Comparison of ENCODE assay signal across 24 cellular contexts in genomic region chr6:85966859-85967258, GRCh38.
DNase-seq lines count a peak whose midpoint lies in the region; ATAC-seq and TF ChIP-seq lines count a peak whose summit lies in the region.
"Had no signal": no experiment of that assay in that cellular context is flagged by ENCODE, and none has a peak within 500 bp of the region (broad histone marks: within the 10 kb centered on the region; RNA-seq: fewer than 3 reads in every experiment).

No MANE protein-coding gene starts in this region.

- ATAC-seq in right lobe of liver (peak; percentile 63 to 80 (median 75)), HG03521 (IDR thresholded peaks at IDR 0.05; ENCODE audit: unreplicated experiment) (no peak)
- ATAC-seq: A549, GM12878 had no signal

- H3K18ac ChIP-seq in H9 (ENCODE audit: insufficient read length, low read depth, low read length), result no peak overlapping the region

- intact Hi-C loops in adrenal gland (cut with DNase I), result no loop called here
- intact Hi-C loops in right lobe of liver (cut with DNase I), result no loop called here
- intact Hi-C loops in testis (cut with DNase I; ENCODE audit: low total_unique reads), result no loop called here
- intact Hi-C loops in stomach (cut with DNase I; ENCODE audit: low total_unique reads), result no loop called here

- no peak overlapping the region for H3K56ac ChIP-seq in H9 (ENCODE audit: insufficient read length, low read depth, low read length)

- no peaks in the 10 kb centered on the region for H3K9me3 Mint-ChIP-seq in H9
- H3K9me3 Mint-ChIP-seq: CD4-positive, alpha-beta T cell had no signal

- TF ChIP-seq CTCF in H9 (conservative IDR thresholded peaks at IDR 0.05) (no peak), adrenal gland (IDR thresholded peaks at IDR 0.05) (no peak), right lobe of liver (IDR thresholded peaks at IDR 0.05) (no peak), testis (IDR thresholded peaks at IDR 0.05) (no peak), stomach (IDR thresholded peaks at IDR 0.05) (no peak)

- H2AK5ac ChIP-seq in H9 (ENCODE audit: insufficient read length, low read length), result no peak overlapping the region

- H3K36me3 ChIP-seq in adrenal gland (replicated peaks in 1 of 2), result no peaks in the 10 kb centered on the region
- H3K36me3 ChIP-seq in right lobe of liver, result no peaks in the 10 kb centered on the region
- H3K36me3 ChIP-seq in testis (ENCODE audit: low read depth, missing control alignments), result no peaks in the 10 kb centered on the region
- no peaks in the 10 kb centered on the region for H3K36me3 ChIP-seq in stomach
- H3K36me3 ChIP-seq: BLaER1 treated with 17β-estradiol and CSF1 and Interleukin-3, amounts not matched to agents 10 nM and 100 nM had no signal

- H3K79me1 ChIP-seq in H9 (ENCODE audit: insufficient read depth, low read depth, low read length, poor library complexity, severe bottlenecking), result no peaks in the 10 kb centered on the region

- TF ChIP-seq EP300 in stomach (IDR thresholded peaks at IDR 0.05), result no peak

- H3T11ph ChIP-seq in H9 (ENCODE audit: low read length), result no peak overlapping the region

- no peaks in the 10 kb centered on the region for H3K23me2 ChIP-seq in H9 (ENCODE audit: insufficient read length, low read depth, low read length, poor library complexity, severe bottlenecking)

- H3K14ac ChIP-seq in H9 (ENCODE audit: insufficient read depth, low read length), result 0 out of 2 replicates have a peak overlapping the region, but pooled peaks have one; percentile 20

- H2AFZ ChIP-seq in H9 (ENCODE audit: low read length), result no peak overlapping the region

- no peak overlapping the region for H2BK20ac ChIP-seq in H9 (ENCODE audit: low read depth, low read length, poor library complexity, severe bottlenecking)

- no peak overlapping the region for H4K5ac ChIP-seq in H9 (ENCODE audit: insufficient read length, low read depth, low read length)

- H3K27me3 ChIP-seq in H9 (ENCODE audit: insufficient read depth, low read length) (no peaks in the 10 kb centered on the region), adrenal gland (no peaks in the 10 kb centered on the region), right lobe of liver (no peaks in the 10 kb centered on the region), testis (no peaks in the 10 kb centered on the region), stomach (no peaks in the 10 kb centered on the region)
- H3K27me3 ChIP-seq: BLaER1 treated with 17β-estradiol and CSF1 and Interleukin-3, amounts not matched to agents 10 nM and 100 nM had no signal

- no peaks in the 10 kb centered on the region for H3K36me3 Mint-ChIP-seq in H9 (ENCODE audit: insufficient read depth in 1 of 3, low read depth in 3 of 3)

- H3K4me1 Mint-ChIP-seq in H9, result peaks cover 0 to 4% of the 10 kb centered on the region in 2 experiments; a peak in 1 of 4 replicates

- H3K23ac ChIP-seq in H9 (ENCODE audit: insufficient read length, low read depth, low read length), result no peak overlapping the region

- H3K9me3 ChIP-seq in H9 (ENCODE audit: control insufficient read depth, low read depth, low read length) (no peaks in the 10 kb centered on the region), adrenal gland (replicated peaks in 1 of 3) (no peaks in the 10 kb centered on the region), right lobe of liver (no peaks in the 10 kb centered on the region), testis (no peaks in the 10 kb centered on the region), stomach (no peaks in the 10 kb centered on the region)
- H3K9me3 ChIP-seq: A549; BLaER1 treated with 17β-estradiol and CSF1 and Interleukin-3, amounts not matched to agents 10 nM and 100 nM had no signal

- H4K8ac ChIP-seq in H9 (replicated peaks; ENCODE audit: insufficient read length, low read depth, low read length), result no peak overlapping the region

- H3K27me3 Mint-ChIP-seq in H9 (ENCODE audit: low read depth), result no peaks in the 10 kb centered on the region
- H3K27me3 Mint-ChIP-seq: CD4-positive, alpha-beta T cell had no signal

- peak overlapping the region in 1 of 4 donors; percentile 12 for H3K4me3 ChIP-seq in adrenal gland
- H3K4me3 ChIP-seq in right lobe of liver, result no peak overlapping the region
- H3K4me3 ChIP-seq in testis, result no peak overlapping the region
- no peak overlapping the region for H3K4me3 ChIP-seq in stomach
- H3K4me3 ChIP-seq: A549; BLaER1 treated with 17β-estradiol and CSF1 and Interleukin-3, amounts not matched to agents 10 nM and 100 nM; GM12878 had no signal

- no peak for DNase-seq in H9
- peak; percentile 71 to 87 (median 80) for DNase-seq in adrenal gland
- DNase-seq in right lobe of liver, result no peak
- DNase-seq in testis, result peak; percentile 82
- DNase-seq in stomach, result no peak
- no peak for DNase-seq in Kasumi-1 (lab: John Stamatoyannopoulos, UW)
- DNase-seq: AML-193; CD4-positive, alpha-beta T cell; COR-L47; DMS53; GDM1; Karpas-422; NCI-H1105 treated with DMSO at 0.1 percent for 48 hours; NCI-H146; NCI-H1930; NCI-H446; NCI-H524 treated with DMSO at 0.1 percent for 48 hours; NCI-H774; RPMI8226; SHP77 had no signal

- H3K79me2 ChIP-seq in H9 (ENCODE audit: insufficient read depth, low read length), result no peaks in the 10 kb centered on the region

- H3K4me3 Mint-ChIP-seq in H9, result no peak overlapping the region
- H3K4me3 Mint-ChIP-seq: CD4-positive, alpha-beta T cell had no signal

- H3K4me2 ChIP-seq in H9 (ENCODE audit: insufficient read depth, insufficient read length, low read length), result no peak overlapping the region
- H3K4me2 ChIP-seq: A549; BLaER1 treated with 17β-estradiol and CSF1 and Interleukin-3, amounts not matched to agents 10 nM and 100 nM had no signal

- H2BK12ac ChIP-seq in H9 (ENCODE audit: insufficient read length, low read depth, low read length), result no peak overlapping the region

- no peak overlapping the region for H2BK15ac ChIP-seq in H9 (ENCODE audit: low read depth, low read length)

- no peak overlapping the region for H3K4ac ChIP-seq in H9 (ENCODE audit: low read depth, low read length)

- WGBS in H9 (ENCODE audit: extremely low coverage, insufficient read length, low lambda C conversion rate), result no CpG with 5 or more reads among the region's 5 CpGs
- WGBS in adrenal gland, 4 donors, result 30 to 40% (median 37%) methylated on average over 5 of the region's 5 CpGs
- WGBS in right lobe of liver (ENCODE audit: insufficient coverage, low coverage, low lambda C conversion rate, missing lambda C conversion rate), result 25% methylated on average over 4 of the region's 5 CpGs
- WGBS in testis, 2 donors, result 20 to 28% methylated on average over 5 of the region's 5 CpGs
- WGBS in stomach, 5 donors, result 26 to 44% (median 41%) methylated on average over 5 of the region's 5 CpGs

- H2BK5ac ChIP-seq in H9 (ENCODE audit: insufficient read length, low read length), result no peak overlapping the region

- H3K27ac ChIP-seq in H9 (ENCODE audit: insufficient read length, low read depth, low read length), result no peak overlapping the region
- peak overlapping the region in 3 of 5 donors; percentile 40 to 54 (median 45) for H3K27ac ChIP-seq in adrenal gland
- H3K27ac ChIP-seq in right lobe of liver, result no peak overlapping the region
- H3K27ac ChIP-seq in testis, result peak overlapping the region; percentile 55 to 71
- H3K27ac ChIP-seq in stomach, result no peak overlapping the region
- H3K27ac ChIP-seq: A549; BLaER1 treated with 17β-estradiol and CSF1 and Interleukin-3, amounts not matched to agents 10 nM and 100 nM had no signal

- H4K20me1 ChIP-seq in H9 (ENCODE audit: control insufficient read depth, insufficient read depth, insufficient read length), result no peaks in the 10 kb centered on the region
- H4K20me1 ChIP-seq: BLaER1 treated with 17β-estradiol and CSF1 and Interleukin-3, amounts not matched to agents 10 nM and 100 nM had no signal

- TF ChIP-seq POLR2A in adrenal gland (IDR thresholded peaks at IDR 0.05) (no peak), right lobe of liver (IDR thresholded peaks at IDR 0.05) (no peak), testis (IDR thresholded peaks at IDR 0.05) (no peak), stomach (IDR thresholded peaks at IDR 0.05) (no peak)

- no peak overlapping the region for H3K9ac ChIP-seq in H9 (ENCODE audit: extremely low read depth, insufficient read length, low read length)
- H3K9ac ChIP-seq: BLaER1 treated with 17β-estradiol and CSF1 and Interleukin-3, amounts not matched to agents 10 nM and 100 nM had no signal

- no peak overlapping the region; a peak in 1 of 7 replicates for H3K27ac Mint-ChIP-seq in H9
- H3K27ac Mint-ChIP-seq: CD4-positive, alpha-beta T cell had no signal

- no peaks in the 10 kb centered on the region for H3K4me1 ChIP-seq in H9 (ENCODE audit: insufficient read depth, low read length)
- peaks cover 3 to 5% of the 10 kb centered on the region in 2 donors for H3K4me1 ChIP-seq in adrenal gland (replicated peaks in 1 of 2)
- no peaks in the 10 kb centered on the region for H3K4me1 ChIP-seq in right lobe of liver
- peaks cover 39% of the 10 kb centered on the region for H3K4me1 ChIP-seq in testis
- H3K4me1 ChIP-seq in stomach, result peaks cover 0 to 5% (median 0%) of the 10 kb centered on the region in 4 donors
- H3K4me1 ChIP-seq: A549; BLaER1 treated with 17β-estradiol and CSF1 and Interleukin-3, amounts not matched to agents 10 nM and 100 nM had no signal

- no peak overlapping the region for H2BK120ac ChIP-seq in H9 (ENCODE audit: low read depth, low read length, poor library complexity, severe bottlenecking)

- no peak overlapping the region for H4K91ac ChIP-seq in H9 (ENCODE audit: insufficient read length, low read depth, low read length)

Comparison
In these comparisons a context has a peak if more than half of its experiments do, and no peak if none do; other contexts are left out.
1. DNase-seq: peak in adrenal gland (7 of 7) and testis (single experiment); none in H9 (single experiment), right lobe of liver (0 of 3), stomach (single experiment) and Kasumi-1 (0 of 2).
2. H3K27ac ChIP-seq: peak in adrenal gland (3 of 5) and testis (2 of 2); none in H9 (single experiment), right lobe of liver (0 of 3) and stomach (0 of 5).